ENCODE assay signal across 11 cellular contexts in genomic region chr4:128600410-128600809, GRCh38.
DNase-seq lines count a peak whose midpoint lies in the region; ATAC-seq and TF ChIP-seq lines count a peak whose summit lies in the region.
"Had no signal": no experiment of that assay in that cellular context is flagged by ENCODE, and none has a peak within 500 bp of the region (broad histone marks: within the 10 kb centered on the region; RNA-seq: fewer than 3 reads in every experiment).

No MANE protein-coding gene starts in this region.

- no peak overlapping the region for H3K4me3 Mint-ChIP-seq in endodermal cell
- no peak overlapping the region for H3K4me3 Mint-ChIP-seq in activated CD4-positive, alpha-beta T cell treated with anti-CD3 and anti-CD28 coated beads, Interleukin-2, amount 10 ng/mL, durations not matched to agents 24 days and 14 days
- H3K4me3 Mint-ChIP-seq: activated naive CD8-positive, alpha-beta T cell had no signal

- no peak overlapping the region for H3K27ac Mint-ChIP-seq in endodermal cell
- no peak overlapping the region for H3K27ac Mint-ChIP-seq in activated CD4-positive, alpha-beta T cell treated with anti-CD3 and anti-CD28 coated beads, Interleukin-2, amount 10 ng/mL, durations not matched to agents 24 days and 14 days
- H3K27ac Mint-ChIP-seq: activated naive CD8-positive, alpha-beta T cell had no signal

- H3K36me3 ChIP-seq in SJSA1 (no peaks in the 10 kb centered on the region), endodermal cell (ENCODE audit: control insufficient read depth, insufficient read depth, low read length) (no peaks in the 10 kb centered on the region), stomach (no peaks in the 10 kb centered on the region)
- H3K36me3 ChIP-seq: SJCRH30 had no signal

- H3K4me1 ChIP-seq in SJSA1 (replicated peaks) (peaks cover 44% of the 10 kb centered on the region), endodermal cell (ENCODE audit: control insufficient read depth, insufficient read depth, low read length) (peaks cover 20% of the 10 kb centered on the region), stomach (peaks cover 30 to 57% (median 49%) of the 10 kb centered on the region in 4 donors)

- no peak for TF ChIP-seq CTCF in endodermal cell (conservative IDR thresholded peaks at IDR 0.05)
- TF ChIP-seq CTCF in stomach (IDR thresholded peaks at IDR 0.05): no peak

- peaks cover 5% of the 10 kb centered on the region for H3K9me3 Mint-ChIP-seq in endodermal cell
- peaks cover 4% of the 10 kb centered on the region for H3K9me3 Mint-ChIP-seq in activated CD4-positive, alpha-beta T cell treated with anti-CD3 and anti-CD28 coated beads, Interleukin-2, amount 10 ng/mL, durations not matched to agents 24 days and 14 days

- no peak for TF ChIP-seq EP300 in stomach (IDR thresholded peaks at IDR 0.05)

- H3K4me1 Mint-ChIP-seq in endodermal cell: peaks cover 25% of the 10 kb centered on the region
- H3K4me1 Mint-ChIP-seq in activated CD4-positive, alpha-beta T cell treated with anti-CD3 and anti-CD28 coated beads, Interleukin-2, amount 10 ng/mL, durations not matched to agents 24 days and 14 days: no peaks in the 10 kb centered on the region

- no peaks in the 10 kb centered on the region for H3K27me3 ChIP-seq in SJSA1 (replicated peaks)
- no peaks in the 10 kb centered on the region for H3K27me3 ChIP-seq in endodermal cell (ENCODE audit: control insufficient read depth, insufficient read depth, low read length, poor library complexity, severe bottlenecking)
- H3K27me3 ChIP-seq in layer of hippocampus (ENCODE audit: control insufficient read depth, insufficient read depth, low read length): no peaks in the 10 kb centered on the region
- no peaks in the 10 kb centered on the region for H3K27me3 ChIP-seq in stomach
- H3K27me3 ChIP-seq: SJCRH30 had no signal

- no peak for TF ChIP-seq POLR2A in stomach (IDR thresholded peaks at IDR 0.05)

- peaks cover 2% of the 10 kb centered on the region for H3K36me3 Mint-ChIP-seq in endodermal cell (ENCODE audit: low read depth)
- no peaks in the 10 kb centered on the region for H3K36me3 Mint-ChIP-seq in activated CD4-positive, alpha-beta T cell treated with anti-CD3 and anti-CD28 coated beads, Interleukin-2, amount 10 ng/mL, durations not matched to agents 24 days and 14 days (ENCODE audit: low read depth)

- H3K4me3 ChIP-seq in SJSA1 (no peak overlapping the region), endodermal cell (ENCODE audit: low read length) (peak overlapping the region; percentile 6), stomach (peak overlapping the region in 1 of 4 donors; percentile 21)
- H3K4me3 ChIP-seq: SJCRH30 had no signal

- H3K27me3 Mint-ChIP-seq in endodermal cell (ENCODE audit: insufficient read depth): no peaks in the 10 kb centered on the region
- H3K27me3 Mint-ChIP-seq in activated CD4-positive, alpha-beta T cell treated with anti-CD3 and anti-CD28 coated beads, Interleukin-2, amount 10 ng/mL, durations not matched to agents 24 days and 14 days: no peaks in the 10 kb centered on the region

- WGBS in endodermal cell (ENCODE audit: insufficient coverage in 1 of 2, insufficient read length in 1 of 2), 2 experiments: 72 to 88% methylated on average over 3 of the region's 3 CpGs
- 17 to 33% (median 19%) methylated on average over 3 of the region's 3 CpGs for WGBS in stomach, 5 donors

- peak in 1 of 2 experiments; percentile 19 for DNase-seq in SJSA1 (ENCODE audit: low read depth in 1 of 2, low spot score in 2 of 2)
- DNase-seq in endodermal cell: no peak
- peak; percentile 37 for DNase-seq in stomach
- no peak for DNase-seq in GDM1 (lab: John Stamatoyannopoulos, UW)
- DNase-seq in activated CD4-positive, alpha-beta T cell treated with anti-CD3 and anti-CD28 coated beads, Interleukin-2, amount 10 ng/mL, durations not matched to agents 24 days and 14 days: no peak
- no peak for DNase-seq in central memory CD4-positive, alpha-beta T cell
- DNase-seq: activated CD4-positive, alpha-beta T cell treated with anti-CD3 and anti-CD28 coated beads for 48 hours; SJCRH30 had no signal

- H3K27ac ChIP-seq in SJSA1 (peak overlapping the region; percentile 80), endodermal cell (ENCODE audit: low read depth, low read length) (no peak overlapping the region), layer of hippocampus (ENCODE audit: low read depth, low read length) (peak overlapping the region; percentile 54), stomach (peak overlapping the region; percentile 59 to 88 (median 75))
- H3K27ac ChIP-seq: SJCRH30 had no signal

- intact Hi-C loops in stomach (cut with DNase I; ENCODE audit: low total_unique reads): no loop called here
- intact Hi-C loops in activated CD4-positive, alpha-beta T cell treated with anti-CD3 and anti-CD28 coated beads, Interleukin-2, amount 10 ng/mL, durations not matched to agents 24 days and 14 days (cut with micrococcal nuclease): no loop called here

- H3K9me3 ChIP-seq in SJSA1 (replicated peaks): no peaks in the 10 kb centered on the region
- no peaks in the 10 kb centered on the region for H3K9me3 ChIP-seq in endodermal cell (ENCODE audit: control insufficient read depth, low read length)
- no peaks in the 10 kb centered on the region for H3K9me3 ChIP-seq in stomach
- H3K9me3 ChIP-seq: SJCRH30 had no signal

- no peak for ATAC-seq in GM18873 (IDR thresholded peaks at IDR 0.05; ENCODE audit: low FRiP score, unreplicated experiment)

- no peak overlapping the region for H3K9ac ChIP-seq in endodermal cell (ENCODE audit: extremely low read depth, low read length, poor library complexity, severe bottlenecking)
